ENCODE assay signal across 16 cellular contexts in genomic region chr7:132544025-132544424, GRCh38. TPM values are rescaled to one million over a fixed set of nuclear protein-coding genes. Genes with fewer than 3 reads are reported as not detected.
"Had no signal": no experiment of that assay in that cellular context is flagged by ENCODE, and none has a peak within 500 bp of the region (broad histone marks: within the 10 kb centered on the region; RNA-seq: fewer than 3 reads in every experiment).

No MANE protein-coding gene starts in this region.

- ATAC-seq: gastrocnemius medialis; heart right ventricle; naive thymus-derived CD4-positive, alpha-beta T cell; sciatic nerve; stimulated activated naive B cell treated with anti-CD40 and anti-IgM and Interleukin-4, amounts not matched to agents 10 μg/mL and 1 μg/mL and 100 μg/mL, for 72 hours had no signal

- H3K4me1 Mint-ChIP-seq: stimulated activated naive B cell treated with anti-CD40 and anti-IgM and Interleukin-4, amounts not matched to agents 10 μg/mL and 1 μg/mL and 100 μg/mL, for 72 hours had no signal

- H3K4me3 Mint-ChIP-seq: nephron progenitor cell; stimulated activated naive B cell treated with anti-CD40 and anti-IgM and Interleukin-4, amounts not matched to agents 10 μg/mL and 1 μg/mL and 100 μg/mL, for 72 hours had no signal

- H3K9me3 Mint-ChIP-seq: nephron progenitor cell; stimulated activated naive B cell treated with anti-CD40 and anti-IgM and Interleukin-4, amounts not matched to agents 10 μg/mL and 1 μg/mL and 100 μg/mL, for 72 hours had no signal

- H3K36me3 Mint-ChIP-seq: stimulated activated naive B cell treated with anti-CD40 and anti-IgM and Interleukin-4, amounts not matched to agents 10 μg/mL and 1 μg/mL and 100 μg/mL, for 72 hours had no signal

- H3K27ac Mint-ChIP-seq: naive thymus-derived CD4-positive, alpha-beta T cell; nephron progenitor cell; stimulated activated naive B cell treated with anti-CD40 and anti-IgM and Interleukin-4, amounts not matched to agents 10 μg/mL and 1 μg/mL and 100 μg/mL, for 72 hours had no signal

- DNase-seq: effector memory CD4-positive, alpha-beta T cell; gastrocnemius medialis; heart right ventricle; hypothalamus; kidney glomerular epithelial cell; naive thymus-derived CD4-positive, alpha-beta T cell; nephron progenitor cell; posterior cingulate gyrus; spleen; stimulated activated CD4-positive, alpha-beta T cell treated with anti-CD3 and anti-CD28 coated beads, Interleukin-15, amount 100 ng/mL, for 24 hours; stimulated activated CD4-positive, alpha-beta T cell treated with anti-CD3 and anti-CD28 coated beads, Interleukin-1b, Interleukin-23, amount 100 ng/mL, for 48 hours; stimulated activated CD4-positive, alpha-beta T cell treated with anti-CD3 and anti-CD28 coated beads, Interleukin-4, amount 100 ng/mL, for 24 hours; stimulated activated naive B cell treated with anti-CD40 and anti-IgM and Interleukin-4, amounts not matched to agents 10 μg/mL and 1 μg/mL and 100 μg/mL, for 72 hours; trophoblast cell had no signal

RNA-seq across cellular contexts. Expression of gene PLXNA4, which starts 32.2 kb away (rescaled TPM):
- total RNA-seq: fibroblast of villous mesenchyme had no signal
